Comparison of ENCODE assay signal across 17 cellular contexts in the genomic region with DNA sequence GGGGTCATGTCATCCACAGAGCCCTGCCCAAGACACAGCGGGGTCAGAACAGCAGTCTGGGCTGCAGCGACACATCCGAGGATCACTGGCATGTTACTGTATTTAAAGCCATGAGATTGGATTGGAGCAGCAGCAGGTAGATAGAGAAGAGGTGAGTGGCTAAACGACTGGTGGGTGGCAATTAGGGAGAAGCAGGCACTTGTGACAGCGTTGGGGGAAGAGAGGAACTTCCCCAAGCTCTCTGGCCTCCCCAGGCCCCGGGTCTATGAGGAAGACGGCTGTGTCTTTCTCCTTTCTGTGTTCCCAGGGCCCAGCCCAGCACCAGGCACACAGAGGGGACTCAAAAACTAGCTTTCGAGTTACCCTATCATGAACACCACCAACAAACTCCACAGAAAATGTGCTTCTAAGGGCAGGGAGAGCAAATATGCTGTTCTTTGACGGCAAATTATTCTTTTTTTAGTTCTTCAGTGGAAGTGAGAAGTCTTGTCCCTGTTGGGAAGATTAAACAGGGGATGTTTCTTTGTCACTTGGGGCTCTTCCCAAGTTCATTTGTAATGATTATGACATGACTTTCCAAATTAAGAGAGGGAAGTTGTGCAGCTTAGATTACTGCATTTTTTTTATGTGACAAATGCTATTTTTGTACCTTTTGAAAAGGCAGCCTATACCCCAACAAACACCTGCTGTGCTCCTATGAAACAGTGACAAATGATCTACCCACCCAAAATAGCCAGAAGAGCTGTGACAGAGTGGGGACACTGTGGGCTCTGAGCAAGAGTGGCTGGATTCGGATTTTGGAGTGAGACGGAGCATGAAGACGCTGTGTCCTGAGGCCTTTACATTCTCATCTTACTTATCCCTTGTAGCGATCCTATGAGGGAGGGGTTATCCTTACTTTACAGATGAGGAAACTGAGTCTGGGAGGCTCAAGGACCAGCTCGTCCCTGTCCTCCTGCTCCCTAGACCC.
"Had no signal": no experiment of that assay in that cellular context is flagged by ENCODE, and none has a peak within 500 bp of the region (broad histone marks: within the 10 kb centered on the region; RNA-seq: fewer than 3 reads in every experiment).

No MANE protein-coding gene starts in this region.

- H3K9me3 ChIP-seq: heart right ventricle, transverse colon, uterus had no signal

- H3K4me3 ChIP-seq: cardiac muscle cell, heart right ventricle, neural progenitor cell, transverse colon, uterus had no signal

- H3K27me3 ChIP-seq: uterus had no signal

- DNase-seq: activated CD4-positive, alpha-beta memory T cell treated with anti-CD3 and anti-CD28 coated beads, Interleukin-2, amount 10 ng/mL, durations not matched to agents 7 days and 5 days; activated CD4-positive, alpha-beta T cell treated with anti-CD3 and anti-CD28 coated beads, Interleukin-2, amount 10 ng/mL, durations not matched to agents 24 days and 14 days; activated CD8-positive, alpha-beta memory T cell treated with anti-CD3 and anti-CD28 coated beads, Interleukin-2, amount 10 ng/mL, durations not matched to agents 7 days and 5 days; activated gamma-delta T cell; activated naive CD4-positive, alpha-beta T cell treated with anti-CD3 and anti-CD28 coated beads, Interleukin-2, amount 50 U/mL, for 16 hours; activated naive CD8-positive, alpha-beta T cell treated with anti-CD3 and anti-CD28 coated beads, Interleukin-2, amount 50 U/mL, for 24 hours; effector CD8-positive, alpha-beta T cell; heart right ventricle; left colon; naive B cell; stimulated activated CD4-positive, alpha-beta T cell treated with anti-CD3 and anti-CD28 coated beads, Interleukin-12 subunit alpha, Interleukin-12 subunit beta, amount 100 ng/mL, for 4 hours; stimulated activated CD4-positive, alpha-beta T cell treated with anti-CD3 and anti-CD28 coated beads, Interleukin-1b, Interleukin-23, amount 100 ng/mL, for 48 hours; stimulated activated naive CD8-positive, alpha-beta T cell treated with anti-CD3 and anti-CD28 coated beads, Interleukin-15, amount 100 ng/mL, for 72 hours; transverse colon had no signal

- H3K9ac ChIP-seq: neural progenitor cell had no signal

- H3K36me3 ChIP-seq: cardiac muscle cell, heart right ventricle, neural progenitor cell, transverse colon, uterus had no signal

- H3K27ac ChIP-seq: cardiac muscle cell, heart right ventricle, neural progenitor cell, uterus had no signal

- H3K4me1 ChIP-seq: uterus had no signal
